In genomic region chr3:107928084-107928445, GRCh38 we compare ENCODE assay signal across 8 cellular contexts.
DNase-seq lines count a peak whose midpoint lies in the region; ATAC-seq and TF ChIP-seq lines count a peak whose summit lies in the region.

No MANE protein-coding gene starts in this region.

- peaks cover 17% of the 10 kb centered on the region for H3K4me1 Mint-ChIP-seq in endothelial cell (ENCODE audit: unreplicated experiment)

- H2AFZ ChIP-seq in SU-DHL-6 (ENCODE audit: low read depth, low read length, severe bottlenecking), result no peak overlapping the region

- intact Hi-C loops in upper lobe of right lung (cut with DNase I), result no loop called here

- no peaks in the 10 kb centered on the region for H3K9me3 ChIP-seq in SU-DHL-6 (ENCODE audit: insufficient read depth, low read length)
- H3K9me3 ChIP-seq in mononuclear cell (ENCODE audit: low read depth, low read length), result no peaks in the 10 kb centered on the region
- H3K9me3 ChIP-seq in upper lobe of right lung, result no peaks in the 10 kb centered on the region

- no peak overlapping the region for H3K27ac Mint-ChIP-seq in endothelial cell (ENCODE audit: unreplicated experiment)

- H3K4me1 ChIP-seq in mononuclear cell (ENCODE audit: insufficient read depth, low read length), result peaks cover 13% of the 10 kb centered on the region
- H3K4me1 ChIP-seq in upper lobe of right lung, result peaks cover 5% of the 10 kb centered on the region

- H3K4me3 Mint-ChIP-seq in endothelial cell (ENCODE audit: unreplicated experiment), result peak overlapping the region; percentile 79

- H3F3A ChIP-seq in SU-DHL-6 (ENCODE audit: insufficient read depth), result no peaks in the 10 kb centered on the region

- no peak overlapping the region for H3K27ac ChIP-seq in SU-DHL-6 (ENCODE audit: low read depth, low read length)
- H3K27ac ChIP-seq in upper lobe of right lung, result no peak overlapping the region

- H3K4me3 ChIP-seq in SU-DHL-6 (ENCODE audit: insufficient read depth, low read length, poor library complexity, severe bottlenecking) (no peak overlapping the region), mononuclear cell (ENCODE audit: low read length) (peak overlapping the region; percentile 40), upper lobe of right lung (peak overlapping the region; percentile 60)

- DNase-seq in Ammon's horn (ENCODE audit: low spot score), result peak; percentile 66
- DNase-seq in endothelial cell (ENCODE audit: low spot score), result no peak
- no peak for DNase-seq in upper lobe of right lung

- H3K36me3 ChIP-seq in SU-DHL-6 (ENCODE audit: low read length), result no peaks in the 10 kb centered on the region
- no peaks in the 10 kb centered on the region for H3K36me3 ChIP-seq in upper lobe of right lung

- H3K79me2 ChIP-seq in SU-DHL-6 (ENCODE audit: insufficient read depth, low read length), result no peaks in the 10 kb centered on the region

- no peak overlapping the region for H3K9ac ChIP-seq in SU-DHL-6 (ENCODE audit: low read length)

- peaks cover 23% of the 10 kb centered on the region for H3K36me3 Mint-ChIP-seq in endothelial cell (ENCODE audit: low read depth, unreplicated experiment)

- no peaks in the 10 kb centered on the region for H3K9me2 ChIP-seq in SU-DHL-6 (replicated peaks; ENCODE audit: insufficient read depth, low read length)

- peaks cover 12% of the 10 kb centered on the region for H3K27me3 Mint-ChIP-seq in endothelial cell (ENCODE audit: unreplicated experiment)

- peak overlapping the region; percentile 31 for H3K4me2 ChIP-seq in SU-DHL-6 (ENCODE audit: low read depth, low read length, poor library complexity, severe bottlenecking)

- H3K27me3 ChIP-seq in SU-DHL-6 (ENCODE audit: low read length) (no peaks in the 10 kb centered on the region), mononuclear cell (ENCODE audit: insufficient read depth, low read length) (peaks cover 19% of the 10 kb centered on the region), upper lobe of right lung (no peaks in the 10 kb centered on the region)

- ATAC-seq in GM18508 (IDR thresholded peaks at IDR 0.05; ENCODE audit: insufficient read depth, unreplicated experiment) (peak; percentile 21), HG03095 (IDR thresholded peaks at IDR 0.05; ENCODE audit: unreplicated experiment) (peak; percentile 21), upper lobe of right lung (peak; percentile 19), HG03097 (IDR thresholded peaks at IDR 0.05; ENCODE audit: low FRiP score, unreplicated experiment) (no peak)

- no peaks in the 10 kb centered on the region for H3K9me3 Mint-ChIP-seq in endothelial cell (ENCODE audit: unreplicated experiment)

- H4K20me1 ChIP-seq in SU-DHL-6 (ENCODE audit: low read depth, low read length), result no peaks in the 10 kb centered on the region

- TF ChIP-seq CTCF in SU-DHL-6 (IDR thresholded peaks at IDR 0.05; ENCODE audit: insufficient read depth, low read length, poor library complexity, severe bottlenecking) (no peak), endothelial cell (IDR thresholded peaks at IDR 0.05; ENCODE audit: unreplicated experiment) (no peak), upper lobe of right lung (IDR thresholded peaks at IDR 0.05) (no peak)
